ENCODE assay signal across 10 cellular contexts in genomic region chr22:46076651-46077339, GRCh38.
DNase-seq lines count a peak whose midpoint lies in the region; ATAC-seq, FAIRE-seq and TF ChIP-seq lines count a peak whose summit lies in the region.
"Had no signal": no experiment of that assay in that cellular context is flagged by ENCODE, and none has a peak within 500 bp of the region (broad histone marks: within the 10 kb centered on the region; RNA-seq: fewer than 3 reads in every experiment).

No MANE protein-coding gene starts in this region.

- peaks cover 6% of the 10 kb centered on the region; the same call in 1 of the 2 replicates for H3K23me2 ChIP-seq in H1 (ENCODE audit: low read depth, low read length)

- no peaks in the 10 kb centered on the region for H3F3A ChIP-seq in Loucy (ENCODE audit: low read depth)

- H4K20me1 ChIP-seq in Loucy (ENCODE audit: insufficient read depth, low read length, poor library complexity, severe bottlenecking) = peaks cover 70% of the 10 kb centered on the region
- H4K20me1 ChIP-seq in H1 (replicated peaks in 1 of 2; ENCODE audit: control insufficient read depth in 1 of 2, insufficient read depth in 2 of 2, low read length in 2 of 2) = peaks cover 0 to 1% of the 10 kb centered on the region in 2 experiments

- no peak overlapping the region for H2AK5ac ChIP-seq in H1 (ENCODE audit: low read depth, low read length)

- peak overlapping the region; percentile 99 to 100 for H3K27ac ChIP-seq in A549
- H3K27ac ChIP-seq in H1 (ENCODE audit: low read depth, low read length) = no peak overlapping the region

- no peak overlapping the region for H2BK12ac ChIP-seq in H1 (ENCODE audit: low read depth, low read length)

- H2AFZ ChIP-seq in Loucy (ENCODE audit: low read length) (no peak overlapping the region), H1 (ENCODE audit: low read length) (no peak overlapping the region)

- H3K56ac ChIP-seq in H1 (replicated peaks; ENCODE audit: insufficient read length, low read depth, low read length) = no peak overlapping the region

- DNase-seq in A549 (ENCODE audit: low read depth in 1 of 2, low spot score in 1 of 2) = peak in 1 of 2 experiments; percentile 76
- DNase-seq in H1 (ENCODE audit: low read depth in 1 of 2, low spot score in 2 of 2) = no peak
- DNase-seq in mesenteric fat pad (ENCODE audit: low spot score) = peak; percentile 82
- no peak for DNase-seq in DMS153 treated with DMSO at 0.1 percent for 48 hours (lab: John Stamatoyannopoulos, UW; ENCODE audit: unreplicated experiment)
- no peak for DNase-seq in COLO829 (ENCODE audit: low spot score)
- DNase-seq in effector memory CD8-positive, alpha-beta T cell = no peak
- no peak for DNase-seq in GM19239 (ENCODE audit: insufficient read length, low spot score)

- no peak for TF ChIP-seq EP300 in A549 (IDR thresholded peaks at IDR 0.05)
- no peak for TF ChIP-seq EP300 in H1 (IDR thresholded peaks at IDR 0.05; ENCODE audit: borderline replicate concordance in 1 of 2, low read depth in 2 of 2, low read length in 2 of 2)

- no peak overlapping the region for H3K23ac ChIP-seq in H1 (ENCODE audit: insufficient read length)

- H3K4me2 ChIP-seq in A549 (peak overlapping the region; percentile 96), Loucy (ENCODE audit: low read depth, low read length, poor library complexity, severe bottlenecking) (peak overlapping the region; percentile 98), H1 (ENCODE audit: insufficient read depth in 1 of 2, low read depth in 2 of 2, low read length in 2 of 2) (peak overlapping the region in 1 of 2 experiments; percentile 14; a peak in 2 of 4 replicates)

- H3K27me3 Mint-ChIP-seq in effector memory CD8-positive, alpha-beta T cell = peaks cover 0 to 32% of the 10 kb centered on the region in 2 donors

- H3K4ac ChIP-seq in H1 (replicated peaks; ENCODE audit: insufficient read length, low read depth, low read length) = peak overlapping the region; percentile 39

- H2BK20ac ChIP-seq in H1 (ENCODE audit: low read length) = 0 out of 2 replicates have a peak overlapping the region, but pooled peaks have one; percentile 48

- no peak overlapping the region for H3K14ac ChIP-seq in H1 (ENCODE audit: insufficient read length)

- ATAC-seq in A549 = 0 out of 6 replicates have a peak, but pooled peaks of 1 of the 2 experiments have one; percentile 2
- ATAC-seq in effector memory CD8-positive, alpha-beta T cell (replicated peaks) = no peak

- peaks cover 29% of the 10 kb centered on the region for H3K4me1 ChIP-seq in A549
- peaks cover 10% of the 10 kb centered on the region for H3K4me1 ChIP-seq in Loucy (ENCODE audit: insufficient read depth, low read length, poor library complexity, severe bottlenecking)
- peaks cover 0 to 59% (median 41%) of the 10 kb centered on the region in 4 experiments; a peak in 6 of 7 replicates for H3K4me1 ChIP-seq in H1 (replicated peaks in 1 of 4; ENCODE audit: control insufficient read depth in 3 of 4, insufficient read depth in 4 of 4, low read length in 3 of 4)

- H3K9me3 Mint-ChIP-seq in effector memory CD8-positive, alpha-beta T cell = no peaks in the 10 kb centered on the region
- H3K9me3 Mint-ChIP-seq: activated T-helper 1 cell treated with anti-CD3 and anti-CD28 coated beads, Interleukin-12 subunit alpha, Interleukin-12 subunit beta, Interleukin-2, Interleukin-4 antibody, amounts not matched to agents 30 ng/mL and 10 ng/mL and 1 ng/mL, durations not matched to agents 14 hours and 24 hours and 36 hours; CD8-positive, alpha-beta memory T cell had no signal

- no peak overlapping the region for H3K4me3 Mint-ChIP-seq in effector memory CD8-positive, alpha-beta T cell
- H3K4me3 Mint-ChIP-seq: activated T-helper 1 cell treated with anti-CD3 and anti-CD28 coated beads, Interleukin-12 subunit alpha, Interleukin-12 subunit beta, Interleukin-2, Interleukin-4 antibody, amounts not matched to agents 30 ng/mL and 10 ng/mL and 1 ng/mL, durations not matched to agents 14 hours and 24 hours and 36 hours had no signal

- peaks cover 17% of the 10 kb centered on the region for H3K79me1 ChIP-seq in H1 (ENCODE audit: low read depth, low read length)

- H3K27ac Mint-ChIP-seq in effector memory CD8-positive, alpha-beta T cell = no peak overlapping the region
- H3K27ac Mint-ChIP-seq: activated T-helper 1 cell treated with anti-CD3 and anti-CD28 coated beads, Interleukin-12 subunit alpha, Interleukin-12 subunit beta, Interleukin-2, Interleukin-4 antibody, amounts not matched to agents 30 ng/mL and 10 ng/mL and 1 ng/mL, durations not matched to agents 14 hours and 24 hours and 36 hours had no signal

- H3K79me2 ChIP-seq in Loucy (ENCODE audit: insufficient read depth, low read length) = peaks cover 100% of the 10 kb centered on the region
- H3K79me2 ChIP-seq in H1 (ENCODE audit: control insufficient read depth in 1 of 2, insufficient read depth in 2 of 2, low read length in 2 of 2) = peaks cover 0 to 73% of the 10 kb centered on the region in 2 experiments; a peak in 3 of 4 replicates

- H3K36me3 Mint-ChIP-seq in effector memory CD8-positive, alpha-beta T cell (ENCODE audit: insufficient read depth) = no peaks in the 10 kb centered on the region

- POLR2A ChIA-PET in A549 (lab: Yijun Ruan, JAX) = interaction anchor here (0.9 to 1.4 kb wide), 3 partner anchors 8 to 63 kb away, joined by 3 to 6 read pairs (median 4); no protein-coding TSS in a partner anchor
- POLR2A ChIA-PET in H1 (lab: Charles Lee; ENCODE audit: partially characterized antibody) = interaction anchor here (1.0 kb wide), 1 partner anchor 12 kb away, joined by 3 read pairs; no protein-coding TSS in a partner anchor

- peaks cover 8 to 32% of the 10 kb centered on the region in 2 donors for H3K4me1 Mint-ChIP-seq in effector memory CD8-positive, alpha-beta T cell (ENCODE audit: low read depth in 2 of 2)

- 1% methylated on average over 15 of the region's 23 CpGs for WGBS in A549 (ENCODE audit: missing lambda C conversion rate)
- WGBS in H1 (ENCODE audit: extremely low coverage in 1 of 2, insufficient coverage in 1 of 2, insufficient read length in 1 of 2, insufficient replicate concordance in 2 of 2, low coverage in 1 of 2, low lambda C conversion rate in 2 of 2, missing lambda C conversion rate in 1 of 2), 2 experiments = 81% methylated on average over 23 of the region's 23 CpGs; no CpG with 5 or more reads in 1 of the 2 experiments

- TF ChIP-seq RAD21 in A549 (conservative IDR thresholded peaks at IDR 0.05 in 1 of 2, IDR thresholded peaks at IDR 0.05 in 1 of 2) (no peak), H1 (IDR thresholded peaks at IDR 0.05 in 1 of 2, conservative IDR thresholded peaks at IDR 0.05 in 1 of 2; ENCODE audit: low read depth in 2 of 2, low read length in 2 of 2) (no peak)

- no peak for TF ChIP-seq POLR2A in A549 (IDR thresholded peaks at IDR 0.05; ENCODE audit: low read length)
- TF ChIP-seq POLR2A in H1 (IDR thresholded peaks at IDR 0.05; ENCODE audit: control extremely low read depth in 1 of 2, low read depth in 2 of 2, low read length in 2 of 2) = no peak

- no peak for TF ChIP-seq CTCF in A549 (IDR thresholded peaks at IDR 0.05)
- no peak for TF ChIP-seq CTCF in Loucy (conservative IDR thresholded peaks at IDR 0.05; ENCODE audit: low read length)
- TF ChIP-seq CTCF in H1 (IDR thresholded peaks at IDR 0.05; ENCODE audit: control extremely low read depth in 1 of 3, insufficient read depth in 1 of 3, low read depth in 1 of 3, low read length in 3 of 3) = no peak

- H3K36me3 ChIP-seq in Loucy (ENCODE audit: insufficient read depth, low read length) = peaks cover 74% of the 10 kb centered on the region
- H3K36me3 ChIP-seq in H1 (ENCODE audit: control insufficient read depth in 2 of 4, insufficient read depth in 4 of 4, low read length in 3 of 4) = no peaks in the 10 kb centered on the region

- no peaks in the 10 kb centered on the region for H3K9me2 ChIP-seq in Loucy (replicated peaks; ENCODE audit: low read depth, low read length)

- CTCF ChIA-PET in A549 (lab: Yijun Ruan, JAX) = interaction anchor here (0.6 to 2.8 kb wide), 8 partner anchors 25 to 240 kb away, joined by 3 to 18 read pairs (median 3); no protein-coding TSS in a partner anchor
- CTCF ChIA-PET in H1 (lab: Charles Lee; ENCODE audit: partially characterized antibody) = interaction anchor here (1.2 to 2.8 kb wide), 7 partner anchors 12 to 70 kb away, joined by 3 to 15 read pairs (median 6); no protein-coding TSS in a partner anchor

- no peak for FAIRE-seq in A549 (lab: Jason Lieb, UNC)
- FAIRE-seq in H1 (lab: Jason Lieb, UNC) = no peak
- FAIRE-seq in GM19239 (lab: Jason Lieb, UNC) = no peak

- H3K9ac ChIP-seq in Loucy (ENCODE audit: low read depth, low read length, poor library complexity, severe bottlenecking) = peak overlapping the region; percentile 100
- H3K9ac ChIP-seq in H1 (replicated peaks in 1 of 4; ENCODE audit: extremely low read depth in 1 of 4, low read depth in 3 of 4, low read length in 3 of 4) = no peak overlapping the region

- H4K5ac ChIP-seq in H1 (ENCODE audit: insufficient read length, low read depth, low read length) = no peak overlapping the region

- peak overlapping the region; percentile 73 for H3K4me3 ChIP-seq in A549
- H3K4me3 ChIP-seq in Loucy (ENCODE audit: low read length, poor library complexity, severe bottlenecking) = peak overlapping the region; percentile 88
- H3K4me3 ChIP-seq in H1 (ENCODE audit: extremely low read depth in 1 of 4, insufficient read depth in 2 of 4, low read depth in 3 of 4, low read length in 4 of 4) = no peak overlapping the region

- no peaks in the 10 kb centered on the region for H3K9me3 ChIP-seq in A549
- H3K9me3 ChIP-seq in Loucy (ENCODE audit: insufficient read depth, low read depth, low read length) = no peaks in the 10 kb centered on the region
- H3K9me3 ChIP-seq in H1 (ENCODE audit: insufficient read depth in 2 of 2, low read depth in 1 of 2, low read length in 1 of 2) = no peaks in the 10 kb centered on the region

- H2BK15ac ChIP-seq in H1 (ENCODE audit: low read length) = no peak overlapping the region

- H4K8ac ChIP-seq in H1 (ENCODE audit: extremely low read depth, insufficient read depth, low read length) = no peak overlapping the region

- peaks cover 41% of the 10 kb centered on the region for H3K27me3 ChIP-seq in Loucy (ENCODE audit: insufficient read depth, low read length, poor library complexity, severe bottlenecking)
- peaks cover 8 to 23% (median 16%) of the 10 kb centered on the region in 4 experiments for H3K27me3 ChIP-seq in H1 (replicated peaks in 1 of 4; ENCODE audit: control insufficient read depth in 3 of 4, extremely low read depth in 1 of 4, insufficient read depth in 3 of 4, low read length in 3 of 4)

- H2BK5ac ChIP-seq in H1 (ENCODE audit: low read depth, low read length) = peak overlapping the region; percentile 64; the same call in 1 of the 2 replicates

- peak overlapping the region; percentile 22 for H4K91ac ChIP-seq in H1 (replicated peaks; ENCODE audit: insufficient read length, low read length)

- H3K18ac ChIP-seq in H1 (ENCODE audit: extremely low read depth, low read length) = peak overlapping the region; percentile 79

- peak overlapping the region; percentile 48 for H2BK120ac ChIP-seq in H1 (replicated peaks; ENCODE audit: low read depth, low read length)

TF ChIP-seq in A549, 52 proteins besides CTCF, POLR2A, EP300 and RAD21:
- TF ChIP-seq GATA3 (IDR thresholded peaks at IDR 0.05; ENCODE audit: borderline replicate concordance) = no peak
- TF ChIP-seq JUN (IDR thresholded peaks at IDR 0.05) = peak in 1 of 2 experiments; percentile 24; a peak in 1 of 5 replicates

TF ChIP-seq in H1, 55 proteins besides CTCF, POLR2A, EP300 and RAD21 (continues in another document):
- no peak for TF ChIP-seq FOSL1 (IDR thresholded peaks at IDR 0.05; ENCODE audit: insufficient read depth, low read depth, low read length)

Comparison
In these comparisons a context has a peak if more than half of its experiments do, and no peak if none do; other contexts are left out.
1. H3K4me3 ChIP-seq: peak in A549 (single experiment) and Loucy (single experiment); none in H1 (0 of 4).